Comparison of ENCODE assay signal across 19 cellular contexts in genomic region chr5:33639478-33639877, GRCh38.
DNase-seq lines count a peak whose midpoint lies in the region; ATAC-seq and TF ChIP-seq lines count a peak whose summit lies in the region.
"Had no signal": no experiment of that assay in that cellular context is flagged by ENCODE, and none has a peak within 500 bp of the region (broad histone marks: within the 10 kb centered on the region; RNA-seq: fewer than 3 reads in every experiment).

No MANE protein-coding gene starts in this region.

- peaks cover 0 to 13% (median 6%) of the 10 kb centered on the region in 3 donors for H3K4me1 Mint-ChIP-seq in T-cell
- H3K4me1 Mint-ChIP-seq: CD4-positive, CD25-positive, alpha-beta regulatory T cell; GM23338; H9 had no signal

- H3K36me3 ChIP-seq in heart right ventricle (peaks cover 0 to 13% (median 0%) of the 10 kb centered on the region in 9 donors), left ventricle myocardium inferior (peaks cover 3% of the 10 kb centered on the region)
- H3K36me3 ChIP-seq: BLaER1 had no signal

- H3K4me3 ChIP-seq in heart right ventricle: no peak overlapping the region
- H3K4me3 ChIP-seq in left ventricle myocardium inferior: no peak overlapping the region
- H3K4me3 ChIP-seq: BLaER1, GM23338 had no signal

- ATAC-seq in Right ventricle myocardium inferior (peak; percentile 20), heart right ventricle (peak in 6 of 8 donors; percentile 28 to 75 (median 54)), T-cell (replicated peaks in 1 of 4) (no peak)
- ATAC-seq: CD8-positive, alpha-beta T cell; GM23338; HCT116 had no signal

- DNase-seq in Right ventricle myocardium inferior (ENCODE audit: missing footprints): no peak
- no peak for DNase-seq in cardiac septum (ENCODE audit: low spot score)
- no peak for DNase-seq in heart right ventricle
- DNase-seq in left ventricle myocardium inferior: no peak
- peak; percentile 16 for DNase-seq in renal cortical epithelial cell (ENCODE audit: low read depth)
- DNase-seq in T-cell: no peak
- DNase-seq in NCI-H1105 treated with DMSO at 0.1 percent for 48 hours (lab: John Stamatoyannopoulos, UW): no peak
- DNase-seq: Caco-2; CD4-positive, CD25-positive, alpha-beta regulatory T cell; CD8-positive, alpha-beta T cell; DMS153; DND-41; H9 had no signal

- H3K27me3 Mint-ChIP-seq in T-cell: peaks cover 0 to 13% of the 10 kb centered on the region in 2 donors

- WGBS in heart right ventricle, 2 donors: 63 to 68% methylated on average over 6 of the region's 6 CpGs

- H3K27ac Mint-ChIP-seq in T-cell: no peak overlapping the region
- H3K27ac Mint-ChIP-seq: B cell; CD4-positive, CD25-positive, alpha-beta regulatory T cell; CD8-positive, alpha-beta T cell; GM23338; H9 had no signal

- H3K4me1 ChIP-seq in heart right ventricle (no peaks in the 10 kb centered on the region), left ventricle myocardium inferior (no peaks in the 10 kb centered on the region)
- H3K4me1 ChIP-seq: Caco-2 had no signal

- H3K27me3 ChIP-seq in heart right ventricle: no peaks in the 10 kb centered on the region
- no peaks in the 10 kb centered on the region for H3K27me3 ChIP-seq in left ventricle myocardium inferior (ENCODE audit: low read depth)
- H3K27me3 ChIP-seq: BLaER1 had no signal

- H3K4me3 Mint-ChIP-seq in T-cell: no peak overlapping the region
- H3K4me3 Mint-ChIP-seq: B cell; CD4-positive, CD25-positive, alpha-beta regulatory T cell; CD8-positive, alpha-beta T cell; GM23338; H9 had no signal

- no peaks in the 10 kb centered on the region for H3K36me3 Mint-ChIP-seq in T-cell
- H3K36me3 Mint-ChIP-seq: CD4-positive, CD25-positive, alpha-beta regulatory T cell; CD8-positive, alpha-beta T cell had no signal

- CTCF ChIA-PET in T-cell (lab: Charles Lee): no interaction called here

- peaks cover 0 to 9% (median 4%) of the 10 kb centered on the region in 3 donors for H3K9me3 Mint-ChIP-seq in T-cell
- H3K9me3 Mint-ChIP-seq: CD4-positive, CD25-positive, alpha-beta regulatory T cell had no signal

- H3K27ac ChIP-seq in heart right ventricle (no peak overlapping the region), left ventricle myocardium inferior (replicated peaks) (no peak overlapping the region)
- H3K27ac ChIP-seq: 22Rv1, BLaER1, C4-2B had no signal

- TF ChIP-seq CTCF in heart right ventricle (IDR thresholded peaks at IDR 0.05) (no peak), left ventricle myocardium inferior (IDR thresholded peaks at IDR 0.05; ENCODE audit: borderline replicate concordance) (no peak)

- intact Hi-C loops in Right ventricle myocardium inferior (cut with DNase I): no loop called here
- intact Hi-C loops in cardiac septum (cut with DNase I): no loop called here
- intact Hi-C loops in heart right ventricle (cut with DNase I): no loop called here
- intact Hi-C loops in left ventricle myocardium inferior (cut with micrococcal nuclease): no loop called here

- POLR2A ChIA-PET in T-cell (lab: Charles Lee): no interaction called here

- H3K9me3 ChIP-seq in heart right ventricle (peaks cover 0 to 25% (median 7%) of the 10 kb centered on the region in 11 donors), left ventricle myocardium inferior (replicated peaks) (peaks cover 25% of the 10 kb centered on the region)
- H3K9me3 ChIP-seq: Caco-2 had no signal

Comparison
In these comparisons a context has a peak if more than half of its experiments do, and no peak if none do; other contexts are left out.
1. ATAC-seq: peak in Right ventricle myocardium inferior (single experiment) and heart right ventricle (6 of 8); none in T-cell (0 of 4).